In the genomic region with DNA sequence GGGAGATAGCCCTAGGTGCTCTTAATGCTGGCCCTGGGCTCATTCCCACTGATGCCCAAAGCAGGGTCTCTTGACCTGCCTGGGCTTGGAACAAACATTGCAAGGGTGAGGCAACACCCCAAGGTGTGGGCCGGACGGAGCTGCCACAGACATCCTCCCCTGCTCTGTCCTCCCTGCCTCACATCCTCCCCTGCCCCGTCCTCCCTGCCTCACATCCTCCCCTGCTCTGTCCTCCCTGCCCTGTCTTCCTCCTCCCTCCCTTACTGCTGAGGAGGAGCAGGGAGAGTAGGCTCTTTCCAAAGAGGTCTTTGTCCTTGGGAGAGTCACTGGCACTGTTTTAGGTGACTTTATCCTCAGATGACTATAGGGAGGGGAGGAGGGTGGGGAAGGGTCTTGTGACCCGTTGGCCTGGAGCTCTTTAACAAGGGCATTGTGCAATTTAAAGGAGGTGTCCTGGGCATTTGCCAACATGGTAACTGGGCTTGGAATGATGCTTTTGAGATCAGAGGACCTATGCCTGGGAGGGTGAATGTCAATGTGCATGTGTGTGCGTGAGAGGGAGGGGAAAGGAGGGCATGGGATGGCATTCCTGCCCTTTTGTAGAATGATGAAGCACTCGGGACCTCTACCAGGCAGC, we compare ENCODE assay signal across 2 cellular contexts.
TF ChIP-seq lines count a peak whose summit lies in the region.

No MANE protein-coding gene starts in this region.

TF ChIP-seq in SK-N-SH treated with all-trans-retinoic acid at 6 μM for 48 hours, 23 proteins besides CTCF, POLR2A, EP300 and RAD21 (continued from another document):
- TF ChIP-seq, protein P1, sequence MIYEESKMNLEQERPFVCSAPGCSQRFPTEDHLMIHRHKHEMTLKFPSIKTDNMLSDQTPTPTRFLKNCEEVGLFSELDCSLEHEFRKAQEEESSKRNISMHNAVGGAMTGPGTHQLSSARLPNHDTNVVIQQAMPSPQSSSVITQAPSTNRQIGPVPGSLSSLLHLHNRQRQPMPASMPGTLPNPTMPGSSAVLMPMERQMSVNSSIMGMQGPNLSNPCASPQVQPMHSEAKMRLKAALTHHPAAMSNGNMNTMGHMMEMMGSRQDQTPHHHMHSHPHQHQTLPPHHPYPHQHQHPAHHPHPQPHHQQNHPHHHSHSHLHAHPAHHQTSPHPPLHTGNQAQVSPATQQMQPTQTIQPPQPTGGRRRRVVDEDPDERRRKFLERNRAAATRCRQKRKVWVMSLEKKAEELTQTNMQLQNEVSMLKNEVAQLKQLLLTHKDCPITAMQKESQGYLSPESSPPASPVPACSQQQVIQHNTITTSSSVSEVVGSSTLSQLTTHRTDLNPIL (CRISPR knock-in tag; IDR thresholded peaks at IDR 0.05; ENCODE audit: low read depth), result no peak
- TF ChIP-seq ISL1 (CRISPR knock-in tag; IDR thresholded peaks at IDR 0.05) (no peak), ZC3H10 (CRISPR knock-in tag; IDR thresholded peaks at IDR 0.05) (no peak), OSR1 (CRISPR knock-in tag; IDR thresholded peaks at IDR 0.05) (no peak), ZFP30 (CRISPR knock-in tag; IDR thresholded peaks at IDR 0.05) (no peak), RARB (CRISPR knock-in tag; IDR thresholded peaks at IDR 0.05) (no peak), ZFP3 (CRISPR knock-in tag; IDR thresholded peaks at IDR 0.05) (no peak), PPARA (CRISPR knock-in tag; IDR thresholded peaks at IDR 0.05; ENCODE audit: borderline replicate concordance) (no peak)
- TF ChIP-seq, protein P2, sequence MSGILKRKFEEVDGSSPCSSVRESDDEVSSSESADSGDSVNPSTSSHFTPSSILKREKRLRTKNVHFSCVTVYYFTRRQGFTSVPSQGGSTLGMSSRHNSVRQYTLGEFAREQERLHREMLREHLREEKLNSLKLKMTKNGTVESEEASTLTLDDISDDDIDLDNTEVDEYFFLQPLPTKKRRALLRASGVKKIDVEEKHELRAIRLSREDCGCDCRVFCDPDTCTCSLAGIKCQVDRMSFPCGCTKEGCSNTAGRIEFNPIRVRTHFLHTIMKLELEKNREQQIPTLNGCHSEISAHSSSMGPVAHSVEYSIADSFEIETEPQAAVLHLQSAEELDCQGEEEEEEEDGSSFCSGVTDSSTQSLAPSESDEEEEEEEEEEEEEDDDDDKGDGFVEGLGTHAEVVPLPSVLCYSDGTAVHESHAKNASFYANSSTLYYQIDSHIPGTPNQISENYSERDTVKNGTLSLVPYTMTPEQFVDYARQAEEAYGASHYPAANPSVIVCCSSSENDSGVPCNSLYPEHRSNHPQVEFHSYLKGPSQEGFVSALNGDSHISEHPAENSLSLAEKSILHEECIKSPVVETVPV (CRISPR knock-in tag; IDR thresholded peaks at IDR 0.05), result no peak
- TF ChIP-seq, protein P3, sequence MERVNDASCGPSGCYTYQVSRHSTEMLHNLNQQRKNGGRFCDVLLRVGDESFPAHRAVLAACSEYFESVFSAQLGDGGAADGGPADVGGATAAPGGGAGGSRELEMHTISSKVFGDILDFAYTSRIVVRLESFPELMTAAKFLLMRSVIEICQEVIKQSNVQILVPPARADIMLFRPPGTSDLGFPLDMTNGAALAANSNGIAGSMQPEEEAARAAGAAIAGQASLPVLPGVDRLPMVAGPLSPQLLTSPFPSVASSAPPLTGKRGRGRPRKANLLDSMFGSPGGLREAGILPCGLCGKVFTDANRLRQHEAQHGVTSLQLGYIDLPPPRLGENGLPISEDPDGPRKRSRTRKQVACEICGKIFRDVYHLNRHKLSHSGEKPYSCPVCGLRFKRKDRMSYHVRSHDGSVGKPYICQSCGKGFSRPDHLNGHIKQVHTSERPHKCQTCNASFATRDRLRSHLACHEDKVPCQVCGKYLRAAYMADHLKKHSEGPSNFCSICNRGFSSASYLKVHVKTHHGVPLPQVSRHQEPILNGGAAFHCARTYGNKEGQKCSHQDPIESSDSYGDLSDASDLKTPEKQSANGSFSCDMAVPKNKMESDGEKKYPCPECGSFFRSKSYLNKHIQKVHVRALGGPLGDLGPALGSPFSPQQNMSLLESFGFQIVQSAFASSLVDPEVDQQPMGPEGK (CRISPR knock-in tag; IDR thresholded peaks at IDR 0.05; ENCODE audit: borderline replicate concordance), result no peak
- TF ChIP-seq, protein P4, sequence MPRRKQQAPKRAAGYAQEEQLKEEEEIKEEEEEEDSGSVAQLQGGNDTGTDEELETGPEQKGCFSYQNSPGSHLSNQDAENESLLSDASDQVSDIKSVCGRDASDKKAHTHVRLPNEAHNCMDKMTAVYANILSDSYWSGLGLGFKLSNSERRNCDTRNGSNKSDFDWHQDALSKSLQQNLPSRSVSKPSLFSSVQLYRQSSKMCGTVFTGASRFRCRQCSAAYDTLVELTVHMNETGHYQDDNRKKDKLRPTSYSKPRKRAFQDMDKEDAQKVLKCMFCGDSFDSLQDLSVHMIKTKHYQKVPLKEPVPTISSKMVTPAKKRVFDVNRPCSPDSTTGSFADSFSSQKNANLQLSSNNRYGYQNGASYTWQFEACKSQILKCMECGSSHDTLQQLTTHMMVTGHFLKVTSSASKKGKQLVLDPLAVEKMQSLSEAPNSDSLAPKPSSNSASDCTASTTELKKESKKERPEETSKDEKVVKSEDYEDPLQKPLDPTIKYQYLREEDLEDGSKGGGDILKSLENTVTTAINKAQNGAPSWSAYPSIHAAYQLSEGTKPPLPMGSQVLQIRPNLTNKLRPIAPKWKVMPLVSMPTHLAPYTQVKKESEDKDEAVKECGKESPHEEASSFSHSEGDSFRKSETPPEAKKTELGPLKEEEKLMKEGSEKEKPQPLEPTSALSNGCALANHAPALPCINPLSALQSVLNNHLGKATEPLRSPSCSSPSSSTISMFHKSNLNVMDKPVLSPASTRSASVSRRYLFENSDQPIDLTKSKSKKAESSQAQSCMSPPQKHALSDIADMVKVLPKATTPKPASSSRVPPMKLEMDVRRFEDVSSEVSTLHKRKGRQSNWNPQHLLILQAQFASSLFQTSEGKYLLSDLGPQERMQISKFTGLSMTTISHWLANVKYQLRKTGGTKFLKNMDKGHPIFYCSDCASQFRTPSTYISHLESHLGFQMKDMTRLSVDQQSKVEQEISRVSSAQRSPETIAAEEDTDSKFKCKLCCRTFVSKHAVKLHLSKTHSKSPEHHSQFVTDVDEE (CRISPR knock-in tag; IDR thresholded peaks at IDR 0.05), result no peak
- TF ChIP-seq, protein P5, sequence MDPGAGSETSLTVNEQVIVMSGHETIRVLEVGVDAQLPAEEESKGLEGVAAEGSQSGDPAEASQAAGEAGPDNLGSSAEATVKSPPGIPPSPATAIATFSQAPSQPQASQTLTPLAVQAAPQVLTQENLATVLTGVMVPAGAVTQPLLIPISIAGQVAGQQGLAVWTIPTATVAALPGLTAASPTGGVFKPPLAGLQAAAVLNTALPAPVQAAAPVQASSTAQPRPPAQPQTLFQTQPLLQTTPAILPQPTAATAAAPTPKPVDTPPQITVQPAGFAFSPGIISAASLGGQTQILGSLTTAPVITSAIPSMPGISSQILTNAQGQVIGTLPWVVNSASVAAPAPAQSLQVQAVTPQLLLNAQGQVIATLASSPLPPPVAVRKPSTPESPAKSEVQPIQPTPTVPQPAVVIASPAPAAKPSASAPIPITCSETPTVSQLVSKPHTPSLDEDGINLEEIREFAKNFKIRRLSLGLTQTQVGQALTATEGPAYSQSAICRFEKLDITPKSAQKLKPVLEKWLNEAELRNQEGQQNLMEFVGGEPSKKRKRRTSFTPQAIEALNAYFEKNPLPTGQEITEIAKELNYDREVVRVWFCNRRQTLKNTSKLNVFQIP (CRISPR knock-in tag; IDR thresholded peaks at IDR 0.05; ENCODE audit: borderline replicate concordance, low read depth), result no peak

TF ChIP-seq in SK-N-SH, 30 proteins besides CTCF, POLR2A, EP300 and RAD21 (continued from another document):
- TF ChIP-seq, protein P6, sequence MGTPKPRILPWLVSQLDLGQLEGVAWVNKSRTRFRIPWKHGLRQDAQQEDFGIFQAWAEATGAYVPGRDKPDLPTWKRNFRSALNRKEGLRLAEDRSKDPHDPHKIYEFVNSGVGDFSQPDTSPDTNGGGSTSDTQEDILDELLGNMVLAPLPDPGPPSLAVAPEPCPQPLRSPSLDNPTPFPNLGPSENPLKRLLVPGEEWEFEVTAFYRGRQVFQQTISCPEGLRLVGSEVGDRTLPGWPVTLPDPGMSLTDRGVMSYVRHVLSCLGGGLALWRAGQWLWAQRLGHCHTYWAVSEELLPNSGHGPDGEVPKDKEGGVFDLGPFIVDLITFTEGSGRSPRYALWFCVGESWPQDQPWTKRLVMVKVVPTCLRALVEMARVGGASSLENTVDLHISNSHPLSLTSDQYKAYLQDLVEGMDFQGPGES (IDR thresholded peaks at IDR 0.05; ENCODE audit: low read depth, low read length), result no peak
- TF ChIP-seq YY1 (IDR thresholded peaks at IDR 0.05; ENCODE audit: low read depth) (no peak), EZH2phosphoT487 (IDR thresholded peaks at IDR 0.05; ENCODE audit: borderline replicate concordance, low read depth) (no peak), GABPA (IDR thresholded peaks at IDR 0.05; ENCODE audit: low read depth) (no peak), JUND (IDR thresholded peaks at IDR 0.05) (no peak), FOXJ3 (CRISPR knock-in tag; IDR thresholded peaks at IDR 0.05) (no peak), POLR2AphosphoS5 (IDR thresholded peaks at IDR 0.05; ENCODE audit: low read depth, low read length) (no peak)
- TF ChIP-seq, protein P7, sequence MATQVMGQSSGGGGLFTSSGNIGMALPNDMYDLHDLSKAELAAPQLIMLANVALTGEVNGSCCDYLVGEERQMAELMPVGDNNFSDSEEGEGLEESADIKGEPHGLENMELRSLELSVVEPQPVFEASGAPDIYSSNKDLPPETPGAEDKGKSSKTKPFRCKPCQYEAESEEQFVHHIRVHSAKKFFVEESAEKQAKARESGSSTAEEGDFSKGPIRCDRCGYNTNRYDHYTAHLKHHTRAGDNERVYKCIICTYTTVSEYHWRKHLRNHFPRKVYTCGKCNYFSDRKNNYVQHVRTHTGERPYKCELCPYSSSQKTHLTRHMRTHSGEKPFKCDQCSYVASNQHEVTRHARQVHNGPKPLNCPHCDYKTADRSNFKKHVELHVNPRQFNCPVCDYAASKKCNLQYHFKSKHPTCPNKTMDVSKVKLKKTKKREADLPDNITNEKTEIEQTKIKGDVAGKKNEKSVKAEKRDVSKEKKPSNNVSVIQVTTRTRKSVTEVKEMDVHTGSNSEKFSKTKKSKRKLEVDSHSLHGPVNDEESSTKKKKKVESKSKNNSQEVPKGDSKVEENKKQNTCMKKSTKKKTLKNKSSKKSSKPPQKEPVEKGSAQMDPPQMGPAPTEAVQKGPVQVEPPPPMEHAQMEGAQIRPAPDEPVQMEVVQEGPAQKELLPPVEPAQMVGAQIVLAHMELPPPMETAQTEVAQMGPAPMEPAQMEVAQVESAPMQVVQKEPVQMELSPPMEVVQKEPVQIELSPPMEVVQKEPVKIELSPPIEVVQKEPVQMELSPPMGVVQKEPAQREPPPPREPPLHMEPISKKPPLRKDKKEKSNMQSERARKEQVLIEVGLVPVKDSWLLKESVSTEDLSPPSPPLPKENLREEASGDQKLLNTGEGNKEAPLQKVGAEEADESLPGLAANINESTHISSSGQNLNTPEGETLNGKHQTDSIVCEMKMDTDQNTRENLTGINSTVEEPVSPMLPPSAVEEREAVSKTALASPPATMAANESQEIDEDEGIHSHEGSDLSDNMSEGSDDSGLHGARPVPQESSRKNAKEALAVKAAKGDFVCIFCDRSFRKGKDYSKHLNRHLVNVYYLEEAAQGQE (IDR thresholded peaks at IDR 0.05; ENCODE audit: low read depth, low read length), result no peak
- TF ChIP-seq, protein P8, sequence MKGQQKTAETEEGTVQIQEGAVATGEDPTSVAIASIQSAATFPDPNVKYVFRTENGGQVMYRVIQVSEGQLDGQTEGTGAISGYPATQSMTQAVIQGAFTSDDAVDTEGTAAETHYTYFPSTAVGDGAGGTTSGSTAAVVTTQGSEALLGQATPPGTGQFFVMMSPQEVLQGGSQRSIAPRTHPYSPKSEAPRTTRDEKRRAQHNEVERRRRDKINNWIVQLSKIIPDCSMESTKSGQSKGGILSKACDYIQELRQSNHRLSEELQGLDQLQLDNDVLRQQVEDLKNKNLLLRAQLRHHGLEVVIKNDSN (IDR thresholded peaks at IDR 0.05; ENCODE audit: borderline replicate concordance, low read depth), result no peak
